ENCODE assay signal across 25 cellular contexts in the genomic region with DNA sequence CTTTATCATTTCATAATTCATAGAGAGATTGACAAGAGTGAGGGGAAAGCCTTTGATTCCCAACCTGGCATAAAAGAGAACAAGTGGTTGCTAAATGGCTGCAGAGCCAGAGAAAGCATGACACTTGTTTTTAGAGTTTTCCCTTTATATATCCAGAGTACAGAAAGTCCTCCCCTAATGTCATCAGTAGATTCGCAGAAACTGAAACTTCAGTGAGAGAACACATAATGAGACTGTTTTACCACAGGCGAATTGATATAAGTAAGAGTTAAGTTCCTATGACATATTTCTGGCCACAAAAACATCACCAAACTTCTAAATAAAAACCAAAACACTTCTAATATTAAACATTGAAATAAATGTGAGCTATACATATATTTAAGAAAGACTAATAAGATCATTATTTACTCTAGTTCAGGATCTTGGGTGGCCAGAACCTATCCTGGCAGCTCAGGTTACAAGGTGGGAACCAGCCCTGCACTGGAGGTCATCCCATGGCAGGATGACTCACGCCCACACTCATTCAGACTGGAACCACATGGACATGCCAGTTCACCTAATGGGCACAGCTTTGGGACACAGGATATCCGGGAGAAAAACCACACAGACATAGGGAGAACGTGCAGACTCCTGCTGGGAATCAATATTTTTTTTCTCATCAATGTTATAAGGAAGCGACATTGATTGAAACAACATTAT. TPM values are rescaled to one million over a fixed set of nuclear protein-coding genes. Genes with fewer than 3 reads are reported as not detected.
DNase-seq lines count a peak whose midpoint lies in the region; ATAC-seq lines count a peak whose summit lies in the region.
"Had no signal": no experiment of that assay in that cellular context is flagged by ENCODE, and none has a peak within 500 bp of the region (broad histone marks: within the 10 kb centered on the region; RNA-seq: fewer than 3 reads in every experiment).

No MANE protein-coding gene starts in this region.

- ATAC-seq in HG03432 (IDR thresholded peaks at IDR 0.05; ENCODE audit: unreplicated experiment) (no peak), HG02623 (IDR thresholded peaks at IDR 0.05; ENCODE audit: unreplicated experiment) (no peak)
- ATAC-seq: activated T-cell treated with anti-CD3 and anti-CD28 coated beads, Interleukin-2, amount 50 U/mL, for 4 hours; right cardiac atrium had no signal

- DNase-seq in DMS53 (lab: John Stamatoyannopoulos, UW) (peak; percentile 81), M059J (ENCODE audit: low read depth) (peak; percentile 31), T1000 (lab: John Stamatoyannopoulos, UW) (peak; percentile 10), kidney tubule cell (ENCODE audit: low spot score) (peak; percentile 69), amniotic stem cell (lab: John Stamatoyannopoulos, UW) (no peak), AML-193 (lab: John Stamatoyannopoulos, UW) (no peak)
- DNase-seq: ACHN; activated CD4-positive, alpha-beta T cell treated with anti-CD3 and anti-CD28 coated beads, Interleukin-2, amount 10 ng/mL, durations not matched to agents 7 days and 5 days; activated gamma-delta T cell treated with Interleukin-2 at 50 U/mL for 16 hours; activated T-cell treated with anti-CD3 and anti-CD28 coated beads, Interleukin-2, amount 50 U/mL, for 4 hours; DND-41; GM23248; KG1; kidney; NCI-H1417 treated with DMSO at 0.1 percent for 48 hours; NCI-H2081; NCI-H345; right cardiac atrium; Right ventricle myocardium superior; spleen; T-helper 9 cell; WERI-Rb-1 had no signal

RNA-seq across cellular contexts. Expression of a gene that starts 35.5 kb away (rescaled TPM):
- total RNA-seq in M059J (2014; rRNA removed; shearing (Covaris generic)): not detected in 2 replicates
- total RNA-seq: activated CD4-positive, alpha-beta T cell treated with anti-CD3 and anti-CD28 coated beads, Interleukin-2, amount 10 ng/mL, durations not matched to agents 7 days and 5 days; activated T-cell treated with anti-CD3 and anti-CD28 coated beads, Interleukin-2, amount 50 U/mL, for 4 hours; GM23248; kidney; lung microvascular endothelial cell had no signal

Comparison
In these comparisons a context has a peak if more than half of its experiments do, and no peak if none do; other contexts are left out.
1. DNase-seq: peak in DMS53 (single experiment), M059J (single experiment), T1000 (single experiment) and kidney tubule cell (single experiment); none in amniotic stem cell (single experiment) and AML-193 (0 of 2).